Comparison of ENCODE assay signal across 9 cellular contexts in the genomic region with DNA sequence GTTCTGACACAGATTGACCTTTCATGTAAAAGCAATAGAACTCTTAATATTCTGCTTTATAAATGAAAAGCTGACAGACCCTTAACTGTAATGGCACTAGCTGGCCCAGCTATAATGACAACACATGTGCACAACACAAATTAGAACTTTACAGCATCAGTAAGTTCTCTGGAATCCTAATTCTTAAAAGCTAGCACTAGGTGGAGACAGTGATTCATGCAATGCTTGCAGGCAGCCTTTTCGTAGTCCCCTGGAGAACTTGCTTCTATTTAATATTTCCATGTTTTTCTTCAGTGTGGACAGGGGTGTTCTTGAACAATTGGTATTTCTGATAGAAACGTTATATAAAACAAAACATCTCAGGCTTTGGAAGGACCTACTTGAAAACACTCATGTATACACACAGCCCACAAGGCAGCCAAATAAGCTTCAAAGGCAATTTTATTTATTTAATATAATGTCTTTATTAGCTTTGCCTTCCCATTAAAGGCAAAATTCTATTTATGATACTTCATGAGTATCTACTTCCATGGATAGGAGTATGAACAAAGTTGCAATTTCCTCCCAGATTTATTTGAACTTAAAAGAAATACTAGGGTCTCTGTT.
DNase-seq lines count a peak whose midpoint lies in the region; ATAC-seq and TF ChIP-seq lines count a peak whose summit lies in the region.
"Had no signal": no experiment of that assay in that cellular context is flagged by ENCODE, and none has a peak within 500 bp of the region (broad histone marks: within the 10 kb centered on the region; RNA-seq: fewer than 3 reads in every experiment).

No MANE protein-coding gene starts in this region.

- H3K4me1 ChIP-seq in adipocyte (ENCODE audit: control insufficient read depth, insufficient read depth, low read length), result no peaks in the 10 kb centered on the region
- H3K4me1 ChIP-seq: SJSA1 had no signal

- no peak for ATAC-seq in activated CD8-positive, alpha-beta T cell treated with anti-CD3 and anti-CD28 coated beads for 36 hours
- ATAC-seq in HG03342 (IDR thresholded peaks at IDR 0.05; ENCODE audit: unreplicated experiment), result no peak
- ATAC-seq in stimulated activated naive B cell treated with anti-CD40 and anti-IgM and Interleukin-4, amounts not matched to agents 10 μg/mL and 1 μg/mL and 100 μg/mL, for 72 hours (replicated peaks), result no peak

- in situ Hi-C loops in GM13976 (cut with MboI; ENCODE audit: low sequenced_read_pairs, unreplicated experiment), result no loop called here

- CTCF ChIA-PET in activated CD8-positive, alpha-beta T cell treated with anti-CD3 and anti-CD28 coated beads for 36 hours (lab: Charles Lee), result no interaction called here

- TF ChIP-seq CTCF in GM12864 (IDR thresholded peaks at IDR 0.05; ENCODE audit: low read depth, low read length, missing control alignments) (peak; percentile 36), GM13976 (IDR thresholded peaks at IDR 0.05; ENCODE audit: borderline replicate concordance, control extremely low read depth, extremely low read depth, insufficient read depth, missing control alignments) (no peak)
- TF ChIP-seq CTCF in activated CD8-positive, alpha-beta T cell treated with anti-CD3 and anti-CD28 coated beads for 36 hours (IDR thresholded peaks at IDR 0.05), result no peak

- no peaks in the 10 kb centered on the region for H3K9me3 ChIP-seq in adipocyte (ENCODE audit: control insufficient read depth, low read length)
- H3K9me3 ChIP-seq: SJSA1 had no signal

- POLR2A ChIA-PET in activated CD8-positive, alpha-beta T cell treated with anti-CD3 and anti-CD28 coated beads for 36 hours (lab: Charles Lee), result no interaction called here

- H3K27ac Mint-ChIP-seq in activated CD8-positive, alpha-beta T cell treated with anti-CD3 and anti-CD28 coated beads for 36 hours, result no peak overlapping the region
- H3K27ac Mint-ChIP-seq in stimulated activated naive B cell treated with anti-CD40 and anti-IgM and Interleukin-4, amounts not matched to agents 10 μg/mL and 1 μg/mL and 100 μg/mL, for 72 hours, result no peak overlapping the region

- H3K9ac ChIP-seq in adipocyte (ENCODE audit: low read length), result no peak overlapping the region

- intact Hi-C loops in activated CD8-positive, alpha-beta T cell treated with anti-CD3 and anti-CD28 coated beads for 36 hours (cut with micrococcal nuclease), result no loop called here

- H3K36me3 ChIP-seq in adipocyte (ENCODE audit: control insufficient read depth, insufficient read depth, low read length, severe bottlenecking), result no peaks in the 10 kb centered on the region
- H3K36me3 ChIP-seq: SJSA1 had no signal

- no peaks in the 10 kb centered on the region for H3K4me1 Mint-ChIP-seq in activated CD8-positive, alpha-beta T cell treated with anti-CD3 and anti-CD28 coated beads for 36 hours (ENCODE audit: low read depth)
- H3K4me1 Mint-ChIP-seq in stimulated activated naive B cell treated with anti-CD40 and anti-IgM and Interleukin-4, amounts not matched to agents 10 μg/mL and 1 μg/mL and 100 μg/mL, for 72 hours, result no peaks in the 10 kb centered on the region

- no peaks in the 10 kb centered on the region for H3K27me3 Mint-ChIP-seq in activated CD8-positive, alpha-beta T cell treated with anti-CD3 and anti-CD28 coated beads for 36 hours
- no peaks in the 10 kb centered on the region for H3K27me3 Mint-ChIP-seq in stimulated activated naive B cell treated with anti-CD40 and anti-IgM and Interleukin-4, amounts not matched to agents 10 μg/mL and 1 μg/mL and 100 μg/mL, for 72 hours

- no peaks in the 10 kb centered on the region for H3K9me3 Mint-ChIP-seq in activated CD8-positive, alpha-beta T cell treated with anti-CD3 and anti-CD28 coated beads for 36 hours
- H3K9me3 Mint-ChIP-seq in stimulated activated naive B cell treated with anti-CD40 and anti-IgM and Interleukin-4, amounts not matched to agents 10 μg/mL and 1 μg/mL and 100 μg/mL, for 72 hours, result no peaks in the 10 kb centered on the region

- DNase-seq in GM12864 (ENCODE audit: low read depth) (no peak), NCI-H1105 treated with DMSO at 0.1 percent for 48 hours (lab: John Stamatoyannopoulos, UW) (peak; percentile 79), adipocyte (ENCODE audit: low read depth) (peak; percentile 41), lung microvascular endothelial cell (ENCODE audit: low read depth in 2 of 2) (peak; percentile 40 to 53), GM13976 (ENCODE audit: low spot score) (no peak)
- DNase-seq in activated CD8-positive, alpha-beta T cell treated with anti-CD3 and anti-CD28 coated beads for 36 hours, result no peak
- DNase-seq in stimulated activated naive B cell treated with anti-CD40 and anti-IgM and Interleukin-4, amounts not matched to agents 10 μg/mL and 1 μg/mL and 100 μg/mL, for 72 hours, result no peak

- no peak overlapping the region for H3K4me3 Mint-ChIP-seq in activated CD8-positive, alpha-beta T cell treated with anti-CD3 and anti-CD28 coated beads for 36 hours
- no peak overlapping the region for H3K4me3 Mint-ChIP-seq in stimulated activated naive B cell treated with anti-CD40 and anti-IgM and Interleukin-4, amounts not matched to agents 10 μg/mL and 1 μg/mL and 100 μg/mL, for 72 hours

- H3K27me3 ChIP-seq in adipocyte (replicated peaks; ENCODE audit: control insufficient read depth, insufficient read depth, low read length), result peaks cover 4% of the 10 kb centered on the region
- H3K27me3 ChIP-seq: SJSA1 had no signal

- H3K4me3 ChIP-seq in GM12864 (ENCODE audit: low read depth, low read length), result no peak overlapping the region
- H3K4me3 ChIP-seq in adipocyte (ENCODE audit: low read length), result no peak overlapping the region
- H3K4me3 ChIP-seq: SJSA1 had no signal

- H3K36me3 Mint-ChIP-seq in activated CD8-positive, alpha-beta T cell treated with anti-CD3 and anti-CD28 coated beads for 36 hours (ENCODE audit: low read depth), result no peaks in the 10 kb centered on the region
- H3K36me3 Mint-ChIP-seq in stimulated activated naive B cell treated with anti-CD40 and anti-IgM and Interleukin-4, amounts not matched to agents 10 μg/mL and 1 μg/mL and 100 μg/mL, for 72 hours, result no peaks in the 10 kb centered on the region

Comparison
In these comparisons a context has a peak if more than half of its experiments do, and no peak if none do; other contexts are left out.
1. DNase-seq: peak in NCI-H1105 treated with DMSO at 0.1 percent for 48 hours (single experiment), adipocyte (single experiment) and lung microvascular endothelial cell (2 of 2); none in GM12864 (single experiment), GM13976 (single experiment), activated CD8-positive, alpha-beta T cell treated with anti-CD3 and anti-CD28 coated beads for 36 hours (single experiment) and stimulated activated naive B cell treated with anti-CD40 and anti-IgM and Interleukin-4, amounts not matched to agents 10 μg/mL and 1 μg/mL and 100 μg/mL, for 72 hours (single experiment).